7 cellular contexts compared by ENCODE assay signal in the genomic region with DNA sequence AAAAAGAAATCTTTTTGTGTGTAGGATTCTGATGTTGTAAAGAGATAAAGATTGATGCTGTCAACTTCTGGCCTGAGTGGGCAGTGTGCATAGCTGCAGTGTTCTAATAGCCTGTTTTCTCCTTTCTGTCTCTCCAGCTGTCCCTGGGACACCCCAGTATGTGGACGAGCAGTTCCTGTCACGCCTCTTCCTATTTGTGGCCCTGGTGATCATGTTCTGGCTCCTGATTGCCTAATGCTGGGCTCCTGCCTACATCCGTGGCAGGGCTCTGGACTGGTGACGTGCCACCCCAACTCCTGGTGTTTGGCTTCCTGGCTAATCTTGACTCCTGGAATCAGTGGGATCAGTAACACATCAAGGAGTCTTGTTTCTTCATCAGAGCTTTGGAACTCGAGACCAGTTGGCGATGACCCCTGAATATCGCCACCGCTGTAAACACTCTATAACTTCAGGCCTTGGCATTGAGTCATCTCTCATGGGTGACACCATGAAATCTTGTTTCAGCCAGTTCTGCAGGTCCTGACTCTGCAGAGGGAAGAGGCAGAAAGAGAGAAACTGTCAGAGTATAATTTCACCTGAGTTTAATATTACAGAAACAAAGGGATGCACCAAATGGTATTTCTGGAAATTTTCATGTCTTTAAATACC. TPM values are rescaled to one million over a fixed set of nuclear protein-coding genes. Genes with fewer than 3 reads are reported as not detected.
DNase-seq lines count a peak whose midpoint lies in the region; ATAC-seq and TF ChIP-seq lines count a peak whose summit lies in the region.
"Not testable (repeated sequence)": the region's sequence is repeated elsewhere in the genome, so short reads cannot be mapped to it uniquely, and the experiment has no call there.

No MANE protein-coding gene starts in this region.

- not testable (repeated sequence) for H3K4me3 ChIP-seq in breast epithelium, lung, psoas muscle, upper lobe of left lung

- not testable (repeated sequence) for H3K9me3 ChIP-seq in breast epithelium; lung (ENCODE audit: control insufficient read depth in 2 of 2, insufficient read depth in 1 of 2, low read length in 1 of 2); psoas muscle; upper lobe of left lung

- H3K27ac ChIP-seq in VCaP (peak overlapping the region; percentile 31), breast epithelium (peak overlapping the region; percentile 38 to 66), psoas muscle (peak overlapping the region; percentile 82), upper lobe of left lung (peak overlapping the region; percentile 31 to 65 (median 52))
- H3K27ac ChIP-seq in lung (ENCODE audit: low read depth in 1 of 2, low read length in 1 of 2), result not testable (repeated sequence)

- H3K4me1 ChIP-seq in breast epithelium; lung (ENCODE audit: control insufficient read depth in 2 of 2, insufficient read depth in 2 of 2, low read length in 2 of 2): not testable (repeated sequence)
- H3K4me1 ChIP-seq in psoas muscle (peaks cover 25% of the 10 kb centered on the region), upper lobe of left lung (peaks cover 7 to 28% (median 22%) of the 10 kb centered on the region in 4 donors)

- not testable (repeated sequence) for H3K27me3 ChIP-seq in breast epithelium; lung (ENCODE audit: control insufficient read depth, insufficient read depth); psoas muscle (ENCODE audit: insufficient read depth in 3 of 3, low read length in 2 of 3); upper lobe of left lung

- TF ChIP-seq POLR2A in breast epithelium (IDR thresholded peaks at IDR 0.05), result not testable (repeated sequence)
- peak in 1 of 4 donors; percentile 17 for TF ChIP-seq POLR2A in upper lobe of left lung (IDR thresholded peaks at IDR 0.05)

- H3K36me3 ChIP-seq in breast epithelium, result not testable (repeated sequence)
- H3K36me3 ChIP-seq in lung (ENCODE audit: control insufficient read depth in 2 of 2, insufficient read depth in 2 of 2, low read length in 2 of 2) (peaks cover 6 to 15% of the 10 kb centered on the region in 2 donors), psoas muscle (ENCODE audit: insufficient read depth in 1 of 2, low read depth in 1 of 2) (peaks cover 7 to 52% of the 10 kb centered on the region in 2 donors), upper lobe of left lung (peaks cover 0 to 50% (median 20%) of the 10 kb centered on the region in 4 donors)

- ATAC-seq in esophagus mucosa (peak; percentile 52), left ventricle myocardium superior (peak; percentile 21), lung (ENCODE audit: insufficient read depth, low FRiP score) (peak; percentile 58), psoas muscle (peak; percentile 88 to 93 (median 90)), upper lobe of left lung (ENCODE audit: low FRiP score in 2 of 2) (peak in 1 of 2 donors; percentile 52)

- WGBS in lung, 2 donors, result 60 to 63% methylated on average over 6 to 8 of the region's 8 CpGs
- WGBS in psoas muscle, 3 donors, result 23 to 41% (median 33%) methylated on average over 7 to 8 of the region's 8 CpGs
- WGBS in upper lobe of left lung, 2 donors, result 37 to 77% methylated on average over 7 of the region's 8 CpGs

- intact Hi-C loops in breast epithelium (cut with DNase I; ENCODE audit: low total_unique reads); left ventricle myocardium superior (cut with micrococcal nuclease): not testable (repeated sequence)
- intact Hi-C loops in psoas muscle (cut with DNase I), result loop anchor here in 1 of 2 donors (5.0 kb wide), 1 partner anchor 37 kb away; no protein-coding TSS in a partner anchor

- not testable (repeated sequence) for TF ChIP-seq CTCF in VCaP (conservative IDR thresholded peaks at IDR 0.05); breast epithelium (IDR thresholded peaks at IDR 0.05); lung (IDR thresholded peaks at IDR 0.05; ENCODE audit: control extremely low read depth, extremely low read depth); psoas muscle (IDR thresholded peaks at IDR 0.05); upper lobe of left lung (IDR thresholded peaks at IDR 0.05)

- DNase-seq in breast epithelium (ENCODE audit: low spot score in 2 of 2); left ventricle myocardium superior; lung (ENCODE audit: low spot score); upper lobe of left lung: not testable (repeated sequence)
- peak; percentile 56 to 87 for DNase-seq in psoas muscle

- TF ChIP-seq EP300 in upper lobe of left lung (IDR thresholded peaks at IDR 0.05), result peak in 1 of 4 donors; percentile 41

RNA-seq across cellular contexts. Expression of a gene that starts 7.6 kb away (rescaled TPM):
- 100 to 1,000 TPM in 2 of 3 donors, 1 to 10 TPM in 1; 6.9 to 146 (median 135) TPM for total RNA-seq in breast epithelium
- 88.0 TPM for total RNA-seq in esophagus mucosa
- total RNA-seq in left ventricle myocardium superior, result 8.6 TPM
- total RNA-seq in lung, result 10 to 100 TPM; 80.0 to 82.8 TPM
- polyA plus RNA-seq in lung, result 100 to 1,000 TPM in 1 of 2 donors, 10 to 100 TPM in 1; 27.3 to 113 TPM
- 10 to 100 TPM; 12.5 to 73.5 (median 41.1) TPM for total RNA-seq in psoas muscle
- 1 to 10 TPM; 4.0 to 4.8 (median 4.5) TPM for polyA plus RNA-seq in psoas muscle
- 100 to 1,000 TPM in 2 of 6 donors, 10 to 100 TPM in 4; 44.5 to 141 (median 75.8) TPM for total RNA-seq in upper lobe of left lung

RNA-seq across cellular contexts. Expression of a gene that starts 44.5 kb away (rescaled TPM):
- total RNA-seq in breast epithelium (10 to 100 TPM; 32.8 to 42.6 (median 38.3) TPM), esophagus mucosa (23.4 TPM), left ventricle myocardium superior (21.4 TPM), lung (10 to 100 TPM; 28.2 to 34.1 TPM), psoas muscle (10 to 100 TPM; 18.7 to 38.7 (median 25.8) TPM), upper lobe of left lung (10 to 100 TPM; 17.8 to 40.0 (median 34.1) TPM)
- polyA plus RNA-seq in lung (10 to 100 TPM; 16.9 to 28.9 TPM), psoas muscle (10 to 100 TPM; 16.9 to 26.7 (median 19.4) TPM)
